In genomic region chr6:27972750-27973149, GRCh38 we compare ENCODE assay signal across 2 cellular contexts.
TF ChIP-seq lines count a peak whose summit lies in the region.

No MANE protein-coding gene starts in this region.

TF ChIP-seq in HEK293, 187 proteins besides CTCF, POLR2A, EP300 and RAD21 (continued from another document):
- peak; percentile 93 for TF ChIP-seq ZSCAN4 (tag by site-specific recombination; IDR thresholded peaks at IDR 0.05)

TF ChIP-seq in K562, 482 proteins besides CTCF, POLR2A, EP300 and RAD21 (continued from another document):
- no peak for TF ChIP-seq HES1 (IDR thresholded peaks at IDR 0.05; ENCODE audit: low read depth)
TF ChIP-seq in K562: peak in this region for 1.
